Comparison of ENCODE assay signal across 37 cellular contexts in genomic region chr10:106267591-106267990, GRCh38.
"Had no signal": no experiment of that assay in that cellular context is flagged by ENCODE, and none has a peak within 500 bp of the region (broad histone marks: within the 10 kb centered on the region; RNA-seq: fewer than 3 reads in every experiment).

No MANE protein-coding gene starts in this region.

- H3K9me3 ChIP-seq: ascending aorta, Peyer's patch, SK-N-SH had no signal

- H3K36me3 Mint-ChIP-seq: activated CD4-positive, alpha-beta memory T cell treated with anti-CD3 and anti-CD28 coated beads for 36 hours; activated naive CD8-positive, alpha-beta T cell treated with anti-CD3 and anti-CD28 coated beads for 36 hours had no signal

- H3K4me3 Mint-ChIP-seq: activated B cell treated with CpG ODN at 0.5 μM for 24 hours; activated CD4-positive, alpha-beta memory T cell treated with anti-CD3 and anti-CD28 coated beads for 36 hours; activated naive CD8-positive, alpha-beta T cell treated with anti-CD3 and anti-CD28 coated beads for 36 hours; T-helper 1 cell treated with Interleukin-12 subunit alpha and Interleukin-12 subunit beta and Interleukin-4 antibody, amounts not matched to agents 30 μg/mL and 1 μg/mL, for 36 hours; T-helper 2 cell treated with Interferon-gamma antibody and Interleukin-4, amounts not matched to agents 5 μg/mL and 100 μg/mL, for 36 hours had no signal

- H3K4me3 ChIP-seq: ascending aorta, cardiac muscle cell, Peyer's patch, SJSA1 had no signal

- H3K27ac ChIP-seq: ascending aorta, cardiac muscle cell, Peyer's patch, SJSA1, VCaP had no signal

- DNase-seq: activated B cell treated with CpG ODN at 0.5 μM for 24 hours; activated CD4-positive, alpha-beta memory T cell treated with anti-CD3 and anti-CD28 coated beads for 36 hours; activated CD4-positive, alpha-beta T cell treated with anti-CD3 and anti-CD28 coated beads for 4 hours; activated CD4-positive, alpha-beta T cell treated with anti-CD3 and anti-CD28 coated beads, Interleukin-2, amount 50 U/mL, for 1 hour; activated CD4-positive, CD25-positive, alpha-beta regulatory T cell treated with anti-CD3 and anti-CD28 coated beads, Interleukin-2, amount 50 U/mL, for 72 hours; activated CD8-positive, alpha-beta memory T cell treated with anti-CD3 and anti-CD28 coated beads, Interleukin-2, amount 50 U/mL, for 4 hours; activated effector memory CD4-positive, alpha-beta T cell treated with Interleukin-2 at 50 U/mL for 16 hours; activated naive CD4-positive, alpha-beta T cell; activated naive CD4-positive, alpha-beta T cell treated with anti-CD3 and anti-CD28 coated beads, Interleukin-2, amount 50 U/mL, for 16 hours; activated naive CD8-positive, alpha-beta T cell treated with anti-CD3 and anti-CD28 coated beads for 36 hours; activated T-cell treated with anti-CD3 and anti-CD28 coated beads for 4 hours; activated T-cell treated with anti-CD3 and anti-CD28 coated beads, Interleukin-2, amount 50 U/mL, for 48 hours; amniotic stem cell; Kasumi-1; KG1; MM.1S; MV-4-11; NCI-H1092; NCI-H1436 treated with DMSO at 0.1 percent for 48 hours; NCI-H1694 treated with DMSO at 0.1 percent for 48 hours; NCI-H2029; NCI-H345; NCI-H510A; NCI-H526; NCI-H748 treated with DMSO at 0.1 percent for 48 hours; NK-92 treated with Interleukin-12 subunit alpha and Interleukin-12 subunit beta, amount 100 ng/mL, for 24 hours; PC-3; Peyer's patch; RPMI8226; SHP77 treated with DMSO at 0.1 percent for 48 hours; SK-N-SH had no signal

- H3K27ac Mint-ChIP-seq: activated B cell treated with CpG ODN at 0.5 μM for 24 hours; activated CD4-positive, alpha-beta memory T cell treated with anti-CD3 and anti-CD28 coated beads for 36 hours; activated naive CD8-positive, alpha-beta T cell treated with anti-CD3 and anti-CD28 coated beads for 36 hours; T-helper 1 cell treated with Interleukin-12 subunit alpha and Interleukin-12 subunit beta and Interleukin-4 antibody, amounts not matched to agents 30 μg/mL and 1 μg/mL, for 36 hours; T-helper 2 cell treated with Interferon-gamma antibody and Interleukin-4, amounts not matched to agents 5 μg/mL and 100 μg/mL, for 36 hours had no signal

- H3K36me3 ChIP-seq: ascending aorta, cardiac muscle cell, Peyer's patch, SJSA1 had no signal

- H3K27me3 ChIP-seq: ascending aorta, cardiac muscle cell, Peyer's patch, SJSA1 had no signal

- H3K27me3 Mint-ChIP-seq: activated B cell treated with CpG ODN at 0.5 μM for 24 hours; activated CD4-positive, alpha-beta memory T cell treated with anti-CD3 and anti-CD28 coated beads for 36 hours; activated naive CD8-positive, alpha-beta T cell treated with anti-CD3 and anti-CD28 coated beads for 36 hours had no signal

- H3K4me1 ChIP-seq: ascending aorta, Peyer's patch, SJSA1 had no signal

- ATAC-seq: PC-3 had no signal

- H3K4me1 Mint-ChIP-seq: activated B cell treated with CpG ODN at 0.5 μM for 24 hours; activated naive CD8-positive, alpha-beta T cell treated with anti-CD3 and anti-CD28 coated beads for 36 hours had no signal
